ENCODE assay signal across 8 cellular contexts in the genomic region with DNA sequence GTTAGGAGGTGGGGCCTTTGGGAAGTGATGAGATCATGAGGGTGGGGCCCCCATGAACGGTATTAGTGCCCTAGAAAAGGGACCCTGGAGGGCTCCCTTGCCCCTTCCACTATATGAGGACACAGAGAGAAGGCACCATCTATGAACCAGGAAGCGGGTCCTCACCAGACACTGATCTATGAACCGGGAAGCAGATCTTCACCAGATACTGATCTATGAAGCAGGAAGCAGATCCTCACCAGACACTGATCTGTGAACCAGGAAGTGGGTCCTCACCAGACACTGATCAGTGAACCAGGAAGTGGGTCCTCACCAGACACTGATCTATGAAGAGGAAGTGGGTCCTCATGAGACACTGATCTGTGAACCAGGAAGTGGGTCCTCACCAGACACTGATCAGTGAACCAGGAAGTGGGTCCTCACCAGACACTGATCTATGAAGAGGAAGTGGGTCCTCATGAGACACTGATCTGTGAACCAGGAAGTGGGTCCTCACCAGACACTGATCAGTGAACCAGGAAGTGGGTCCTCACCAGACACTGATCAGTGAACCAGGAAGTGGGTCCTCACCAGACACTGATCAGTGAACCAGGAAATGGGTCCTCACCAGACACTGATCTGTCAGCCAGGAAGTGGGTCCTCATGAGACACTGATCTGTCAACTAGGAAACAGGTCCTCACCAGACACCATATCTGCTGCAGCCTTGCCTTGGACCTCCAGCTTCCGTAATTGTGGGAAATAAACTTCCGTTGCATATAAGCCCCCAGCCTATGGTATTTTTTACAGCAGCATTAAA.
DNase-seq lines count a peak whose midpoint lies in the region; ATAC-seq, FAIRE-seq and TF ChIP-seq lines count a peak whose summit lies in the region.
"Not testable (repeated sequence)": the region's sequence is repeated elsewhere in the genome, so short reads cannot be mapped to it uniquely, and the experiment has no call there.

No MANE protein-coding gene starts in this region.

- H3K4me1 ChIP-seq in CD4-positive, alpha-beta memory T cell (ENCODE audit: insufficient read depth, low read length), result peaks cover 11% of the 10 kb centered on the region
- H3K4me1 ChIP-seq in OCI-LY3 (ENCODE audit: low read length); K562 (replicated peaks in 1 of 2; ENCODE audit: control insufficient read depth in 2 of 2, insufficient read depth in 2 of 2, low read length in 2 of 2): not testable (repeated sequence)

- in situ Hi-C loops in K562 (cut with MboI), result not testable (repeated sequence)

- not testable (repeated sequence) for H3K27me3 ChIP-seq in CD4-positive, alpha-beta memory T cell (ENCODE audit: insufficient read depth, low read length); OCI-LY3 (ENCODE audit: low read depth, low read length); K562 (ENCODE audit: control insufficient read depth in 2 of 2, insufficient read depth in 2 of 2, low read length in 2 of 2)

- not testable (repeated sequence) for BruUV-seq in K562 (replicated peaks; lab: Mats Ljungman, UMichigan)

- H3K9me1 ChIP-seq in K562 (ENCODE audit: control insufficient read depth, insufficient read depth, low read length), result not testable (repeated sequence)

- not testable (repeated sequence) for TF ChIP-seq RAD21 in K562 (CRISPR knock-in tag; conservative IDR thresholded peaks at IDR 0.05 in 1 of 2, IDR thresholded peaks at IDR 0.05 in 1 of 2)

- intact Hi-C loops in CD4-positive, alpha-beta memory T cell (cut with micrococcal nuclease); activated CD4-positive, alpha-beta T cell treated with anti-CD3 and anti-CD28 coated beads for 36 hours (cut with DNase I, micrococcal nuclease); K562 (cut with micrococcal nuclease); left colon (cut with DNase I, micrococcal nuclease): not testable (repeated sequence)

- not testable (repeated sequence) for H3K27me3 Mint-ChIP-seq in CD4-positive, alpha-beta memory T cell; activated CD4-positive, alpha-beta T cell treated with anti-CD3 and anti-CD28 coated beads for 36 hours; activated T-helper 17 cell treated with anti-CD3 and anti-CD28 coated beads, Interleukin-2, amount 50 U/mL, for 72 hours; stimulated activated naive B cell treated with anti-CD40 and anti-IgM and Interleukin-4, amounts not matched to agents 10 μg/mL and 1 μg/mL and 100 μg/mL, for 72 hours

- not testable (repeated sequence) for H3K36me3 Mint-ChIP-seq in CD4-positive, alpha-beta memory T cell; activated T-helper 17 cell treated with anti-CD3 and anti-CD28 coated beads, Interleukin-2, amount 50 U/mL, for 72 hours (ENCODE audit: low read depth)
- peaks cover 34% of the 10 kb centered on the region for H3K36me3 Mint-ChIP-seq in activated CD4-positive, alpha-beta T cell treated with anti-CD3 and anti-CD28 coated beads for 36 hours (ENCODE audit: low read depth)
- peaks cover 0 to 37% of the 10 kb centered on the region in 2 donors for H3K36me3 Mint-ChIP-seq in stimulated activated naive B cell treated with anti-CD40 and anti-IgM and Interleukin-4, amounts not matched to agents 10 μg/mL and 1 μg/mL and 100 μg/mL, for 72 hours

- H3K9ac ChIP-seq in OCI-LY3 (ENCODE audit: low read length); K562 (ENCODE audit: insufficient read depth in 1 of 2, low read depth in 2 of 2, low read length in 2 of 2): not testable (repeated sequence)

- H3K4me2 ChIP-seq in OCI-LY3 (ENCODE audit: low read length); K562 (ENCODE audit: insufficient read depth, low read length): not testable (repeated sequence)

- 94% methylated on average over 4 of the region's 5 CpGs for WGBS in K562 (ENCODE audit: insufficient coverage, low coverage, missing lambda C conversion rate)

- TF ChIP-seq CTCF in OCI-LY3 (IDR thresholded peaks at IDR 0.05; ENCODE audit: low read depth, low read length); K562 (IDR thresholded peaks at IDR 0.05 in 2 of 3, conservative IDR thresholded peaks at IDR 0.05 in 1 of 3; ENCODE audit: insufficient read depth in 2 of 3, low read depth in 1 of 3, low read length in 3 of 3): not testable (repeated sequence)

- not testable (repeated sequence) for H3K4me3 ChIP-seq in CD4-positive, alpha-beta memory T cell (ENCODE audit: low read length in 2 of 2); Jurkat, Clone E6-1 (ENCODE audit: low read length); OCI-LY3 (ENCODE audit: low read length); K562

- DNase-seq in CD4-positive, alpha-beta memory T cell, result peak; percentile 2 to 57 (median 21)
- DNase-seq in Jurkat, Clone E6-1 (ENCODE audit: low read depth, low spot score), result peak; percentile 82
- not testable (repeated sequence) for DNase-seq in activated CD4-positive, alpha-beta T cell treated with anti-CD3 and anti-CD28 coated beads for 36 hours; K562 (ENCODE audit: extremely low read depth in 1 of 4, low spot score in 3 of 4); left colon
- DNase-seq in stimulated activated naive B cell treated with anti-CD40 and anti-IgM and Interleukin-4, amounts not matched to agents 10 μg/mL and 1 μg/mL and 100 μg/mL, for 72 hours, result peak; percentile 4

- peaks cover 4 to 13% (median 9%) of the 10 kb centered on the region in 4 donors for H3K4me1 Mint-ChIP-seq in CD4-positive, alpha-beta memory T cell
- H3K4me1 Mint-ChIP-seq in activated CD4-positive, alpha-beta T cell treated with anti-CD3 and anti-CD28 coated beads for 36 hours; activated T-helper 17 cell treated with anti-CD3 and anti-CD28 coated beads, Interleukin-2, amount 50 U/mL, for 72 hours: not testable (repeated sequence)
- H3K4me1 Mint-ChIP-seq in stimulated activated naive B cell treated with anti-CD40 and anti-IgM and Interleukin-4, amounts not matched to agents 10 μg/mL and 1 μg/mL and 100 μg/mL, for 72 hours, result peaks cover 2 to 19% of the 10 kb centered on the region in 2 donors

- not testable (repeated sequence) for TF ChIP-seq EP300 in K562 (IDR thresholded peaks at IDR 0.05; ENCODE audit: low read length)

- H3K9me3 Mint-ChIP-seq in CD4-positive, alpha-beta memory T cell, result peaks cover 0 to 39% (median 21%) of the 10 kb centered on the region in 8 donors
- H3K9me3 Mint-ChIP-seq in activated CD4-positive, alpha-beta T cell treated with anti-CD3 and anti-CD28 coated beads for 36 hours (ENCODE audit: low read depth), result peaks cover 18% of the 10 kb centered on the region
- not testable (repeated sequence) for H3K9me3 Mint-ChIP-seq in activated T-helper 17 cell treated with anti-CD3 and anti-CD28 coated beads, Interleukin-2, amount 50 U/mL, for 72 hours
- peaks cover 14 to 21% of the 10 kb centered on the region in 2 donors for H3K9me3 Mint-ChIP-seq in stimulated activated naive B cell treated with anti-CD40 and anti-IgM and Interleukin-4, amounts not matched to agents 10 μg/mL and 1 μg/mL and 100 μg/mL, for 72 hours

- H2AFZ ChIP-seq in OCI-LY3 (ENCODE audit: low read depth, low read length); K562 (ENCODE audit: low read depth, low read length): not testable (repeated sequence)

- H3K4me3 Mint-ChIP-seq in CD4-positive, alpha-beta memory T cell, result peak overlapping the region in 1 of 8 donors; percentile 58
- not testable (repeated sequence) for H3K4me3 Mint-ChIP-seq in activated CD4-positive, alpha-beta T cell treated with anti-CD3 and anti-CD28 coated beads for 36 hours; activated T-helper 17 cell treated with anti-CD3 and anti-CD28 coated beads, Interleukin-2, amount 50 U/mL, for 72 hours
- peak overlapping the region in 1 of 2 donors; percentile 6 for H3K4me3 Mint-ChIP-seq in stimulated activated naive B cell treated with anti-CD40 and anti-IgM and Interleukin-4, amounts not matched to agents 10 μg/mL and 1 μg/mL and 100 μg/mL, for 72 hours

- CTCF ChIA-PET in CD4-positive, alpha-beta memory T cell (lab: Charles Lee; ENCODE audit: partially characterized antibody); activated CD4-positive, alpha-beta T cell treated with anti-CD3 and anti-CD28 coated beads for 36 hours (lab: Charles Lee); K562 (lab: Yijun Ruan, JAX; ENCODE audit: low intra/inter-chr PET ratio): not testable (repeated sequence)

- POLR2A ChIA-PET in CD4-positive, alpha-beta memory T cell (lab: Charles Lee; ENCODE audit: partially characterized antibody); activated CD4-positive, alpha-beta T cell treated with anti-CD3 and anti-CD28 coated beads for 36 hours (lab: Charles Lee); K562 (lab: Yijun Ruan, JAX): not testable (repeated sequence)

- TF ChIP-seq POLR2A in K562 (conservative IDR thresholded peaks at IDR 0.05), result not testable (repeated sequence)

- H3K79me2 ChIP-seq in OCI-LY3 (ENCODE audit: low read length), result not testable (repeated sequence)
- peaks cover 35% of the 10 kb centered on the region for H3K79me2 ChIP-seq in K562 (ENCODE audit: control insufficient read depth, insufficient read depth, low read length)

- ATAC-seq in activated CD4-positive, alpha-beta T cell treated with anti-CD3 and anti-CD28 coated beads for 36 hours; activated T-helper 17 cell treated with anti-CD3 and anti-CD28 coated beads, Interleukin-2, amount 50 U/mL, for 72 hours (replicated peaks); K562: not testable (repeated sequence)
- ATAC-seq in left colon, result peak; percentile 43
- ATAC-seq in stimulated activated naive B cell treated with anti-CD40 and anti-IgM and Interleukin-4, amounts not matched to agents 10 μg/mL and 1 μg/mL and 100 μg/mL, for 72 hours (replicated peaks), result peak; percentile 34 to 38

- not testable (repeated sequence) for H3K36me3 ChIP-seq in CD4-positive, alpha-beta memory T cell (ENCODE audit: insufficient read depth, low read length); OCI-LY3 (replicated peaks; ENCODE audit: low read depth, low read length)
- peaks cover 14% of the 10 kb centered on the region; the same call in 1 of the 3 replicates for H3K36me3 ChIP-seq in K562 (ENCODE audit: control insufficient read depth, insufficient read depth, low read length)

- H4K20me1 ChIP-seq in OCI-LY3 (ENCODE audit: insufficient read depth, low read length); K562 (replicated peaks; ENCODE audit: control insufficient read depth, insufficient read depth, low read length): not testable (repeated sequence)

- peak overlapping the region; percentile 25 for H3K27ac ChIP-seq in CD4-positive, alpha-beta memory T cell (ENCODE audit: low read depth, low read length)
- H3K27ac ChIP-seq in OCI-LY3 (ENCODE audit: low read length), result peak overlapping the region; percentile 56
- peak overlapping the region; percentile 46; the same call in 1 of the 3 replicates for H3K27ac ChIP-seq in K562 (ENCODE audit: extremely low read depth, low read depth, low read length)

- not testable (repeated sequence) for FAIRE-seq in K562 (lab: Jason Lieb, UNC)

- H3K9me3 ChIP-seq in CD4-positive, alpha-beta memory T cell (ENCODE audit: control insufficient read depth in 1 of 2, low read length in 2 of 2); OCI-LY3 (ENCODE audit: insufficient read depth, low read length); K562 (replicated peaks; ENCODE audit: control insufficient read depth, insufficient read depth, low read depth, low read length): not testable (repeated sequence)

- H3K27ac Mint-ChIP-seq in CD4-positive, alpha-beta memory T cell, result peak overlapping the region; percentile 78 to 94 (median 84)
- peak overlapping the region; percentile 67 for H3K27ac Mint-ChIP-seq in activated CD4-positive, alpha-beta T cell treated with anti-CD3 and anti-CD28 coated beads for 36 hours
- H3K27ac Mint-ChIP-seq in activated T-helper 17 cell treated with anti-CD3 and anti-CD28 coated beads, Interleukin-2, amount 50 U/mL, for 72 hours, result peak overlapping the region; percentile 8
- H3K27ac Mint-ChIP-seq in stimulated activated naive B cell treated with anti-CD40 and anti-IgM and Interleukin-4, amounts not matched to agents 10 μg/mL and 1 μg/mL and 100 μg/mL, for 72 hours, result peak overlapping the region; percentile 92

Comparison
In these comparisons a context has a peak if more than half of its experiments do, and no peak if none do; other contexts are left out.
1. H3K27ac Mint-ChIP-seq: peak in every context shown above with its lines; median percentile 92 in stimulated activated naive B cell treated with anti-CD40 and anti-IgM and Interleukin-4, amounts not matched to agents 10 μg/mL and 1 μg/mL and 100 μg/mL, for 72 hours; 84 in CD4-positive, alpha-beta memory T cell; 67 in activated CD4-positive, alpha-beta T cell treated with anti-CD3 and anti-CD28 coated beads for 36 hours; 8 in activated T-helper 17 cell treated with anti-CD3 and anti-CD28 coated beads, Interleukin-2, amount 50 U/mL, for 72 hours.